ENCODE assay signal across 20 cellular contexts in the genomic region with DNA sequence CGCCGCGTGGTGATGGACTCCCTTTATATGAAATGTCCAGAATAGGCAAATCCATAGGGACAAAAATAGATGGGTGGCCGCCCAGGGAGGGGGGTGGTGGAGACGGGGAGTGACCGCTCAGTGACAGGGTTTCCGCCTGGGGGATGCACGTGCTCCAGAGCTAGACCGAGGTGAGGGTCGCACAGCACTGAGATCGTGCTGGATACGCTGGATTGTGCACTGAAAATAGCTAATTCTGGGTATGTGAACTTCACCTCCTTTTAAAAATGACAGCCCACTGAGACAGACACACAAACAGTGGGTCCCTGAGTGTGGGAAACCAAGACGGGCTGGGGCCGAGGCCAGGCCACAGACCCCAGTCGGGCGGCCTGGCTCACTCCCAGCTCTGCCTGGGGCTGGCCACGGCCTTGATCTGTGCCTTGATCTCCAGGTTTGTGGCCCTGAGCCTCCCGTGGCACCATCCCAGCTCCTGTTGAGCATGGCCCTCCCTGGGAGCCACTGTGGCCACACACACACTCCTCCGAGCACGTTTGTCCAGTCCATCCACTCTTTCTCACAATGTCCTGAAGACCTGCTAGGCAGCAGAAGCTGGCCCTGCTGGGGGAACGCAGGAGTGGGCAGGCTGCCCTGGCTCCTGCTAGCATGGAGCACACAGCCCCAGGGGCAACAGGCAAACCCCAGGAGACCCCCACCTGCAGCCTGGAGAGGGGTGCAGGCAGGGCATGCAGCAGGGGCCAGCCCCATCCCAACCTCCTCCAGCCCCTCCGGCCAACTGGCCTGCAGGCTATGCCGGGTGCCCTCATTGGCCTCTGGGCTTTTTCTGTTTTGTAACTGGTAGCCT. TPM values are rescaled to one million over a fixed set of nuclear protein-coding genes. Genes with fewer than 3 reads are reported as not detected.
A peak's percentile ranks its signal among the peaks of the same experiment; 100 is the strongest.
DNase-seq lines count a peak whose midpoint lies in the region; ATAC-seq and TF ChIP-seq lines count a peak whose summit lies in the region.
"Had no signal": no experiment of that assay in that cellular context is flagged by ENCODE, and none has a peak within 500 bp of the region (broad histone marks: within the 10 kb centered on the region; RNA-seq: fewer than 3 reads in every experiment).

No MANE protein-coding gene starts in this region.

- no peak overlapping the region for H3K9ac ChIP-seq in MM.1S (ENCODE audit: low read length)
- H3K9ac ChIP-seq: KMS-11 had no signal

- H3K36me3 Mint-ChIP-seq in activated CD8-positive, alpha-beta memory T cell treated with anti-CD3 and anti-CD28 coated beads, Interleukin-2, amount 10 ng/mL, durations not matched to agents 7 days and 5 days: no peaks in the 10 kb centered on the region

- H3K4me1 ChIP-seq in RWPE2 (ENCODE audit: insufficient read depth, poor library complexity, severe bottlenecking) (no peaks in the 10 kb centered on the region), right lobe of liver (no peaks in the 10 kb centered on the region), MM.1S (ENCODE audit: low read length) (no peaks in the 10 kb centered on the region)
- H3K4me1 ChIP-seq: gastrocnemius medialis had no signal

- H3K27me3 ChIP-seq in RWPE2 (ENCODE audit: insufficient read depth, poor library complexity, severe bottlenecking) (no peaks in the 10 kb centered on the region), right lobe of liver (no peaks in the 10 kb centered on the region), MM.1S (replicated peaks; ENCODE audit: insufficient read depth, low read length) (peaks cover 94% of the 10 kb centered on the region)

- 90% methylated on average over 2 of the region's 23 CpGs for WGBS in right lobe of liver (ENCODE audit: insufficient coverage, low coverage, low lambda C conversion rate, missing lambda C conversion rate)

- H3K4me1 Mint-ChIP-seq in activated CD8-positive, alpha-beta memory T cell treated with anti-CD3 and anti-CD28 coated beads, Interleukin-2, amount 10 ng/mL, durations not matched to agents 7 days and 5 days: peaks cover 11% of the 10 kb centered on the region

- peak; percentile 19 for DNase-seq in activated CD8-positive, alpha-beta memory T cell treated with anti-CD3 and anti-CD28 coated beads, Interleukin-2, amount 10 ng/mL, durations not matched to agents 7 days and 5 days
- DNase-seq in activated CD8-positive, alpha-beta memory T cell treated with anti-CD3 and anti-CD28 coated beads, Interleukin-2, amount 50 U/mL, for 48 hours: no peak
- DNase-seq in RWPE2 (ENCODE audit: low spot score) (peak; percentile 44), right lobe of liver (peak; percentile 19 to 34 (median 28)), sciatic nerve (ENCODE audit: low spot score) (peak; percentile 49), GM03348 (ENCODE audit: low spot score) (no peak), MM.1S (no peak)
- DNase-seq: ACHN, activated gamma-delta T cell, brain microvascular endothelial cell, COR-L47, gastrocnemius medialis, NCI-H1436 treated with DMSO at 0.1 percent for 48 hours, NCI-H446 treated with DMSO at 0.1 percent for 48 hours, PC-3 had no signal

- no peak overlapping the region for H2AFZ ChIP-seq in MM.1S (ENCODE audit: low read length)

- no peak overlapping the region for H3K4me2 ChIP-seq in MM.1S (ENCODE audit: low read depth, low read length)
- H3K4me2 ChIP-seq: KMS-11 had no signal

- no peaks in the 10 kb centered on the region for H3K9me3 Mint-ChIP-seq in activated CD8-positive, alpha-beta memory T cell treated with anti-CD3 and anti-CD28 coated beads, Interleukin-2, amount 10 ng/mL, durations not matched to agents 7 days and 5 days (ENCODE audit: low read depth)

- no peak for ATAC-seq in activated CD8-positive, alpha-beta memory T cell treated with anti-CD3 and anti-CD28 coated beads, Interleukin-2, amount 10 ng/mL, durations not matched to agents 7 days and 5 days
- no peak for ATAC-seq in RWPE2 (ENCODE audit: low read depth)
- ATAC-seq in right lobe of liver: no peak
- no peak for ATAC-seq in sciatic nerve
- ATAC-seq in GM18517 (IDR thresholded peaks at IDR 0.05; ENCODE audit: unreplicated experiment): no peak
- ATAC-seq: gastrocnemius medialis, PC-3 had no signal

- no peaks in the 10 kb centered on the region for H3K9me2 ChIP-seq in MM.1S (replicated peaks; ENCODE audit: insufficient read depth, low read length)

- no peak for TF ChIP-seq CTCF in RWPE2 (IDR thresholded peaks at IDR 0.05; ENCODE audit: poor library complexity, severe bottlenecking)
- no peak for TF ChIP-seq CTCF in right lobe of liver (IDR thresholded peaks at IDR 0.05)
- no peak for TF ChIP-seq CTCF in MM.1S (IDR thresholded peaks at IDR 0.05; ENCODE audit: low read length)

- no peaks in the 10 kb centered on the region for H3K79me2 ChIP-seq in MM.1S (ENCODE audit: low read length)

- intact Hi-C loops in right lobe of liver (cut with DNase I) (no loop called here), sciatic nerve (cut with DNase I) (no loop called here)

- H3K4me3 ChIP-seq in RWPE2 (ENCODE audit: severe bottlenecking) (no peak overlapping the region), right lobe of liver (no peak overlapping the region), MM.1S (ENCODE audit: low read length) (no peak overlapping the region)
- H3K4me3 ChIP-seq: gastrocnemius medialis had no signal

- H3K4me3 Mint-ChIP-seq in activated CD8-positive, alpha-beta memory T cell treated with anti-CD3 and anti-CD28 coated beads, Interleukin-2, amount 10 ng/mL, durations not matched to agents 7 days and 5 days: no peak overlapping the region

- no peak for TF ChIP-seq POLR2A in right lobe of liver (IDR thresholded peaks at IDR 0.05)

- CTCF ChIA-PET in activated CD8-positive, alpha-beta memory T cell treated with anti-CD3 and anti-CD28 coated beads, Interleukin-2, amount 10 ng/mL, durations not matched to agents 7 days and 5 days (lab: Charles Lee): interaction anchor here (0.9 to 1.9 kb wide), 3 partner anchors 87 to 208 kb away, joined by 3 to 5 read pairs (median 4); no protein-coding TSS in a partner anchor

- H3K27ac Mint-ChIP-seq in activated CD8-positive, alpha-beta memory T cell treated with anti-CD3 and anti-CD28 coated beads, Interleukin-2, amount 10 ng/mL, durations not matched to agents 7 days and 5 days: no peak overlapping the region

- no peaks in the 10 kb centered on the region for H3K27me3 Mint-ChIP-seq in activated CD8-positive, alpha-beta memory T cell treated with anti-CD3 and anti-CD28 coated beads, Interleukin-2, amount 10 ng/mL, durations not matched to agents 7 days and 5 days

- H3K27ac ChIP-seq in RWPE2 (ENCODE audit: poor library complexity, severe bottlenecking) (no peak overlapping the region), right lobe of liver (no peak overlapping the region), MM.1S (ENCODE audit: low read length) (no peak overlapping the region)
- H3K27ac ChIP-seq: brain microvascular endothelial cell, gastrocnemius medialis, KMS-11 had no signal

- H3K36me3 ChIP-seq in RWPE2 (ENCODE audit: low read depth) (no peaks in the 10 kb centered on the region), right lobe of liver (no peaks in the 10 kb centered on the region), MM.1S (replicated peaks; ENCODE audit: insufficient read depth, low read length) (no peaks in the 10 kb centered on the region)
- H3K36me3 ChIP-seq: brain microvascular endothelial cell, gastrocnemius medialis had no signal

- H3F3A ChIP-seq in MM.1S (ENCODE audit: insufficient read depth, low read length): no peaks in the 10 kb centered on the region

- H4K20me1 ChIP-seq in MM.1S (ENCODE audit: insufficient read depth, low read length): no peaks in the 10 kb centered on the region

- no peaks in the 10 kb centered on the region for H3K9me3 ChIP-seq in RWPE2 (ENCODE audit: severe bottlenecking)
- H3K9me3 ChIP-seq in right lobe of liver: no peaks in the 10 kb centered on the region
- no peaks in the 10 kb centered on the region for H3K9me3 ChIP-seq in MM.1S (replicated peaks; ENCODE audit: insufficient read depth, low read length)
- H3K9me3 ChIP-seq: gastrocnemius medialis had no signal

RNA-seq across cellular contexts. Expression of a gene that starts 41.0 kb away (rescaled TPM):
- total RNA-seq in activated CD8-positive, alpha-beta memory T cell treated with anti-CD3 and anti-CD28 coated beads, Interleukin-2, amount 10 ng/mL, durations not matched to agents 7 days and 5 days: not detected
- total RNA-seq in right lobe of liver (under 1 TPM in 2 of 6 experiments, not detected in 4; 0.51 to 0.64 TPM), sciatic nerve (0.36 TPM)
- total RNA-seq: gastrocnemius medialis, H4, myocyte, skeletal muscle tissue had no signal

RNA-seq across cellular contexts. Expression of a gene that starts 51.6 kb away (rescaled TPM):
- total RNA-seq in activated CD8-positive, alpha-beta memory T cell treated with anti-CD3 and anti-CD28 coated beads, Interleukin-2, amount 10 ng/mL, durations not matched to agents 7 days and 5 days: not detected
- total RNA-seq in right lobe of liver: not detected
- total RNA-seq in sciatic nerve: 1.5 TPM
- total RNA-seq: gastrocnemius medialis, H4, myocyte, PC-3, skeletal muscle tissue had no signal

RNA-seq across cellular contexts. Expression of a gene that starts 57.8 kb away (rescaled TPM):
- under 1 TPM; 0.12 to 0.15 TPM for total RNA-seq in activated CD8-positive, alpha-beta memory T cell treated with anti-CD3 and anti-CD28 coated beads, Interleukin-2, amount 10 ng/mL, durations not matched to agents 7 days and 5 days
- total RNA-seq in right lobe of liver (under 1 TPM; 0.42 to 0.81 (median 0.64) TPM), sciatic nerve (0.80 TPM)
- total RNA-seq: gastrocnemius medialis, H4, myocyte, skeletal muscle tissue had no signal

Comparison
In these comparisons a context has a peak if more than half of its experiments do, and no peak if none do; other contexts are left out.
1. DNase-seq: peak in activated CD8-positive, alpha-beta memory T cell treated with anti-CD3 and anti-CD28 coated beads, Interleukin-2, amount 10 ng/mL, durations not matched to agents 7 days and 5 days (single experiment), RWPE2 (single experiment), right lobe of liver (3 of 3) and sciatic nerve (single experiment); none in activated CD8-positive, alpha-beta memory T cell treated with anti-CD3 and anti-CD28 coated beads, Interleukin-2, amount 50 U/mL, for 48 hours (single experiment), GM03348 (single experiment) and MM.1S (single experiment).